2 cellular contexts compared by ENCODE assay signal in the genomic region with DNA sequence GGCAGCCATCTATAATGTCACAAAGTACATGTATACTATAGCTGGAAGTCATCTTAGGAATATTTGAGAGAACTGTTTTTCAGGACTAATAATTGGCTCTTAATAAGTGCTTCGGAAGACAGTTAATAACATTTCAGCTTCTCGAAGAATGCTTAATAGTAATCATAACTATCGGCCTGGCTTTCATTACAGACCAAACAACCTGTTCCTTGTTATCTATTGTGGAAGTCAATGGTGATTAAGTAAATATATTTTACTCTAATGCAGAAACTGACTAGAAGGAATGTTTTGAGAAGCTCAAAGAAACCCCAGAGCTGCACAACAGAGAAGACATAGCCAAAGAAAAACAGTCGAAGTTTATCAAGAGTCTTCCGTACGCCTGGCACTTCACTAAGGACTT.
TF ChIP-seq lines count a peak whose summit lies in the region.

No MANE protein-coding gene starts in this region.

TF ChIP-seq in A549, 52 proteins besides CTCF, POLR2A, EP300 and RAD21:
- TF ChIP-seq EHF (CRISPR knock-in tag; IDR thresholded peaks at IDR 0.05) (no peak), ATOH8 (CRISPR knock-in tag; IDR thresholded peaks at IDR 0.05; ENCODE audit: low read depth) (no peak), MYC (IDR thresholded peaks at IDR 0.05; ENCODE audit: borderline replicate concordance, low read length) (no peak), ZFP36 (IDR thresholded peaks at IDR 0.05; ENCODE audit: borderline replicate concordance, partially characterized antibody) (no peak), CBX2 (IDR thresholded peaks at IDR 0.05; ENCODE audit: borderline replicate concordance, low read depth) (no peak), TFCP2L1 (CRISPR knock-in tag; IDR thresholded peaks at IDR 0.05) (no peak), ESRRA (IDR thresholded peaks at IDR 0.05; ENCODE audit: borderline replicate concordance, low read length) (no peak), ZC3H11A (IDR thresholded peaks at IDR 0.05) (no peak), TP53 (CRISPR knock-in tag; IDR thresholded peaks at IDR 0.05) (no peak), CHD2 (IDR thresholded peaks at IDR 0.05; ENCODE audit: low read length, partially characterized antibody) (no peak), RCOR1 (IDR thresholded peaks at IDR 0.05; ENCODE audit: low read depth, low read length) (no peak), HEYL (CRISPR knock-in tag; IDR thresholded peaks at IDR 0.05) (no peak), SREBF2 (IDR thresholded peaks at IDR 0.05) (no peak)
- TF ChIP-seq, protein P1, sequence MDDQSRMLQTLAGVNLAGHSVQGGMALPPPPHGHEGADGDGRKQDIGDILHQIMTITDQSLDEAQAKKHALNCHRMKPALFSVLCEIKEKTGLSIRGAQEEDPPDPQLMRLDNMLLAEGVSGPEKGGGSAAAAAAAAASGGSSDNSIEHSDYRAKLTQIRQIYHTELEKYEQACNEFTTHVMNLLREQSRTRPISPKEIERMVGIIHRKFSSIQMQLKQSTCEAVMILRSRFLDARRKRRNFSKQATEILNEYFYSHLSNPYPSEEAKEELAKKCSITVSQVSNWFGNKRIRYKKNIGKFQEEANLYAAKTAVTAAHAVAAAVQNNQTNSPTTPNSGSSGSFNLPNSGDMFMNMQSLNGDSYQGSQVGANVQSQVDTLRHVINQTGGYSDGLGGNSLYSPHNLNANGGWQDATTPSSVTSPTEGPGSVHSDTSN (IDR thresholded peaks at IDR 0.05) = no peak
- TF ChIP-seq, protein P2, sequence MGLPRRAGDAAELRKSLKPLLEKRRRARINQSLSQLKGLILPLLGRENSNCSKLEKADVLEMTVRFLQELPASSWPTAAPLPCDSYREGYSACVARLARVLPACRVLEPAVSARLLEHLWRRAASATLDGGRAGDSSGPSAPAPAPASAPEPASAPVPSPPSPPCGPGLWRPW (IDR thresholded peaks at IDR 0.05) = no peak
- TF ChIP-seq, protein P3, sequence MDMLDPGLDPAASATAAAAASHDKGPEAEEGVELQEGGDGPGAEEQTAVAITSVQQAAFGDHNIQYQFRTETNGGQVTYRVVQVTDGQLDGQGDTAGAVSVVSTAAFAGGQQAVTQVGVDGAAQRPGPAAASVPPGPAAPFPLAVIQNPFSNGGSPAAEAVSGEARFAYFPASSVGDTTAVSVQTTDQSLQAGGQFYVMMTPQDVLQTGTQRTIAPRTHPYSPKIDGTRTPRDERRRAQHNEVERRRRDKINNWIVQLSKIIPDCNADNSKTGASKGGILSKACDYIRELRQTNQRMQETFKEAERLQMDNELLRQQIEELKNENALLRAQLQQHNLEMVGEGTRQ (IDR thresholded peaks at IDR 0.05) = no peak

TF ChIP-seq in IMR-90, 13 proteins besides CTCF, POLR2A, EP300 and RAD21:
- TF ChIP-seq, protein P4, sequence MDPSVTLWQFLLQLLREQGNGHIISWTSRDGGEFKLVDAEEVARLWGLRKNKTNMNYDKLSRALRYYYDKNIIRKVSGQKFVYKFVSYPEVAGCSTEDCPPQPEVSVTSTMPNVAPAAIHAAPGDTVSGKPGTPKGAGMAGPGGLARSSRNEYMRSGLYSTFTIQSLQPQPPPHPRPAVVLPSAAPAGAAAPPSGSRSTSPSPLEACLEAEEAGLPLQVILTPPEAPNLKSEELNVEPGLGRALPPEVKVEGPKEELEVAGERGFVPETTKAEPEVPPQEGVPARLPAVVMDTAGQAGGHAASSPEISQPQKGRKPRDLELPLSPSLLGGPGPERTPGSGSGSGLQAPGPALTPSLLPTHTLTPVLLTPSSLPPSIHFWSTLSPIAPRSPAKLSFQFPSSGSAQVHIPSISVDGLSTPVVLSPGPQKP (IDR thresholded peaks at IDR 0.05; ENCODE audit: borderline replicate concordance, low read depth, low read length) = no peak
- TF ChIP-seq MAZ (IDR thresholded peaks at IDR 0.05; ENCODE audit: borderline replicate concordance, low read depth, low read length) = no peak
- no peak for TF ChIP-seq MXI1 (IDR thresholded peaks at IDR 0.05; ENCODE audit: borderline replicate concordance, low read depth, low read length)
- TF ChIP-seq, protein P3 (IDR thresholded peaks at IDR 0.05; ENCODE audit: low read depth, low read length) = no peak
- no peak for TF ChIP-seq NFE2L2 (IDR thresholded peaks at IDR 0.05; ENCODE audit: low read depth, low read length)
- TF ChIP-seq FOS (IDR thresholded peaks at IDR 0.05; ENCODE audit: low read depth, low read length) = no peak
- no peak for TF ChIP-seq BHLHE40 (IDR thresholded peaks at IDR 0.05; ENCODE audit: low read depth, low read length)
- TF ChIP-seq SMC3 (IDR thresholded peaks at IDR 0.05; ENCODE audit: low read depth, low read length) = no peak
- no peak for TF ChIP-seq RFX5 (IDR thresholded peaks at IDR 0.05; ENCODE audit: low read depth, low read length)
- TF ChIP-seq RCOR1 (IDR thresholded peaks at IDR 0.05; ENCODE audit: insufficient replicate concordance, low read length) = no peak
- no peak for TF ChIP-seq CEBPB (IDR thresholded peaks at IDR 0.05; ENCODE audit: low read depth, low read length)
- no peak for TF ChIP-seq CHD1 (IDR thresholded peaks at IDR 0.05; ENCODE audit: low read depth, low read length)
- no peak for TF ChIP-seq MAFK (IDR thresholded peaks at IDR 0.05; ENCODE audit: low read depth, low read length)
TF ChIP-seq in IMR-90: peak in this region for 0.
